ENCODE assay signal across 8 cellular contexts in the genomic region with DNA sequence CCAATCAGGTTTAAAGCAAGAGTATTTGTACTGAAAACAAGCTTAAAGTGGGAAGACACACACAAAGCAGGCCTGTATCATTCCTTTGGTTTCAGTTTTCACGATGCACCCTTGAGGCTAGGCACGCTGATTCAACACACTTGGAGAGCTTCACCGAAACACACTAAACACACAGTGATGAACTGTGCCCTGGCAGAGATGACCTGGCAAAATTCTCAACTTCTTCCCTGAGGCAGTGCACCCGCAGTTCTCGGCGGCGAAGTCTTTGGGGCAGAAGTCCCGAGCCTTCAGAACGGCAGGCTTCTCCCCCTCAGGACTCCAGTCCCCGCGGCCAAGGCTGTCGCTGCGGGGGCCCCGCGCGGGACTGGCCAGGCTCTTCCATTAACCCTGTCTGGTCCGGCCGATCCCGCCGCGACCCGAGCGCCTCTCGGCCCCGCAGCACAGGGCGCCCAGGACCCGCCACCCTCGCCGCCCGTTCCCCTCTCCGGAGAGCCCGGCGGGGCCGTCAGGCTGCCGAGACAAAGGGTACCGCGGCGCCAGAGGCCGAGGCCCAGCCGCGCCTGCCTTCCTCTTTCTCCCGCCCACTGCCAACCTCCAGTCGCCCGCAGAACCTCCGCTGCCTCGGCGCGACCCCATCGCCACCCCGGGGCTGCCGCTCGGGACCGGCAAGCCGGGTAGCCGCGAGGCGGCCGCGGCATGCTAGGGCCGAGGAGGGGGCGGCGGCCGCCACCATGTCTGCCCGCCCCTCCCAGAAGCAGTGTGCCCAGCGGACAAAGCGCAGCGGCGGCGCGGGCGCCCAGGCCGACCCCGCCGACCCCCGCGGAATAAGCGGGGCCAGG. TPM values are rescaled to one million over a fixed set of nuclear protein-coding genes. Genes with fewer than 3 reads are reported as not detected.
DNase-seq lines count a peak whose midpoint lies in the region; ATAC-seq lines count a peak whose summit lies in the region.

No MANE protein-coding gene starts in this region.

- 0% methylated on average over 50 to 68 of the region's 77 CpGs for WGBS in mesodermal cell (ENCODE audit: insufficient coverage in 2 of 2), 2 experiments

- H3K27ac ChIP-seq in mesodermal cell (ENCODE audit: low read depth, low read length, severe bottlenecking) = peak overlapping the region; percentile 100

- H3K4me1 ChIP-seq in endocrine pancreas (ENCODE audit: control insufficient read depth, insufficient read depth, low read length) = peaks cover 36% of the 10 kb centered on the region
- peaks cover 10% of the 10 kb centered on the region for H3K4me1 ChIP-seq in mesodermal cell (ENCODE audit: control insufficient read depth, insufficient read depth, low read length, poor library complexity, severe bottlenecking)

- H3K36me3 ChIP-seq in endocrine pancreas (ENCODE audit: control insufficient read depth, insufficient read depth, low read length) (no peaks in the 10 kb centered on the region), mesodermal cell (ENCODE audit: control insufficient read depth, insufficient read depth, low read length) (peaks cover 33% of the 10 kb centered on the region)

- H3K9me3 ChIP-seq in endocrine pancreas (ENCODE audit: control insufficient read depth, low read length) (no peaks in the 10 kb centered on the region), mesodermal cell (ENCODE audit: control insufficient read depth, low read length) (no peaks in the 10 kb centered on the region)

- peak; percentile 72 for DNase-seq in NK-92 treated with Interleukin-12 subunit alpha and Interleukin-12 subunit beta, amount 100 ng/mL, for 24 hours (lab: John Stamatoyannopoulos, UW)
- DNase-seq in NK-92 (lab: John Stamatoyannopoulos, UW; ENCODE audit: unreplicated experiment) (no peak), NCI-H69 (lab: John Stamatoyannopoulos, UW) (peak; percentile 84)
- peak; percentile 12 for DNase-seq in activated CD8-positive, alpha-beta memory T cell treated with anti-CD3 and anti-CD28 coated beads, Interleukin-2, amount 50 U/mL, for 1 hour (ENCODE audit: extremely low read depth)
- peak; percentile 17 to 34 for DNase-seq in stimulated activated CD8-positive, alpha-beta memory T cell treated with anti-CD3 and anti-CD28 coated beads, Interleukin-15, amount 100 ng/mL, for 4 hours (ENCODE audit: low read depth in 2 of 2)

- no peaks in the 10 kb centered on the region for H3K27me3 ChIP-seq in endocrine pancreas (ENCODE audit: control insufficient read depth, insufficient read depth, low read length)

- H3K9ac ChIP-seq in endocrine pancreas (ENCODE audit: control insufficient read depth, insufficient read depth, low read length) = peak overlapping the region; percentile 92

- peak; percentile 37 for ATAC-seq in HG02943 (IDR thresholded peaks at IDR 0.05; ENCODE audit: low read depth, unreplicated experiment)

- H3K4me3 ChIP-seq in endocrine pancreas (ENCODE audit: control insufficient read depth, insufficient read depth, low read length) (peak overlapping the region; percentile 99), mesodermal cell (ENCODE audit: extremely low read depth, insufficient read depth, low read length, poor library complexity, severe bottlenecking) (peak overlapping the region; percentile 95)

RNA-seq across cellular contexts. Expression of a gene that starts 0.8 kb away (rescaled TPM):
- 41.9 TPM for polyA plus RNA-seq in mesodermal cell (2013, experiment 1 of 2)
- 40.8 TPM for polyA plus RNA-seq in mesodermal cell (2013, experiment 2 of 2)
